23 cellular contexts compared by ENCODE assay signal in the genomic region with DNA sequence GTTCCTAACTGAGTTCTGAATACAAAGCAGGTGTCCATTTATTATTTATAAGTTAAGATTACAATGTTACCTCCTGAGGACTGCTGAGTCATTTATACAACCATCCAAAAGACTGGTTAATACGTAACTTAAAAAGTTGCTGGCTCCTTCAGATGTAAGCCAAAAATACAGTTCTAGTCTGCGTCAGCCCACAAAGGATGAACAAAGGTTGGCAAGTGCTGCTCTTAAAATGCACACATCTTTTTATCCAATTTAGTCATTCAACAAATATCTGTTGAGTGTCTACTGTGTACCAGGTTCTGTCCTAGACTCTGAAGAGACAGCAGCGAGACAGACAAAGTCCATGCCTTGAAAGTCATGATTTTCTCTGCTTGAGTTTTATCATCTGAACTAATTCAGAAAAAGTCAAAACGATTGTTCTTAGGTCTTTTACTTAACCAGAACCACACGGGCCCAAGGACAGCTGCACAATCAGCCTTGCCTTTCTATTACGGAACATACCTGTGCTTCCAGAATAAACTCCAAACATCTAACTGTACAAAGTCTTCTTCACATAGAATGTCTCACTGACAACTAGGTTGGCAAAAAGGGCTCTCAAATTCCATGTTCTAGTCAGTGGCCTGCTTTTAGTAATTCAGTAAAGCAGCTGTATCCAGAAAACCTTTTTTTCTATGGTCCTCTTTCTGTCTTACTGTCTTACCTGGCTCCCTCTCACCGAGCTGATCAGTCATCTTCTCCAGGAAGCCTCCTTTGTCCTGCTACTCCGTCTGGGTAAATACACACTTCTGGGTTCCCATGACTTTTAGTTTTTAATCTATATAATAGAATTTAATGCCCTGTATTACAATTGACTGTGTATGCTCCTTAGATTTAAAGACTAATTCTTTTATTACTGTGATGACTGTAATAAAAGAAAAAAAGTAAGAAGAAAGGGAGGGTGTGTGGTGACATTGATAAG. TPM values are rescaled to one million over a fixed set of nuclear protein-coding genes. Genes with fewer than 3 reads are reported as not detected.
DNase-seq lines count a peak whose midpoint lies in the region; ATAC-seq and TF ChIP-seq lines count a peak whose summit lies in the region.
"Had no signal": no experiment of that assay in that cellular context is flagged by ENCODE, and none has a peak within 500 bp of the region (broad histone marks: within the 10 kb centered on the region; RNA-seq: fewer than 3 reads in every experiment).

No MANE protein-coding gene starts in this region.

- CTCF ChIA-PET in CD4-positive, alpha-beta T cell (lab: Charles Lee): interaction anchor here (1.0 kb wide), 1 partner anchor 14 kb away, joined by 3 read pairs; no protein-coding TSS in a partner anchor

- H3K4me2 ChIP-seq in mesenchymal stem cell (ENCODE audit: low read length, poor library complexity, severe bottlenecking): no peak overlapping the region

- H3K9me3 ChIP-seq in mesenchymal stem cell (ENCODE audit: control insufficient read depth, low read length): no peaks in the 10 kb centered on the region
- H3K9me3 ChIP-seq in CD4-positive, alpha-beta T cell (ENCODE audit: control insufficient read depth, low read length): no peaks in the 10 kb centered on the region

- in situ Hi-C loops in ACHN (cut with HindIII; ENCODE audit: low pct_ligation_motif_present, low pct_unique_long_range_greater_than_20kb, low sequenced_read_pairs): no loop called here

- no peak overlapping the region for H2BK15ac ChIP-seq in mesenchymal stem cell (ENCODE audit: low read depth, poor library complexity, severe bottlenecking)

- no peak overlapping the region for H2BK120ac ChIP-seq in mesenchymal stem cell (ENCODE audit: low read depth, low read length)

- peak; percentile 68 for ATAC-seq in HG02981 (IDR thresholded peaks at IDR 0.05; ENCODE audit: unreplicated experiment)
- ATAC-seq in CD4-positive, alpha-beta T cell (ENCODE audit: poor library complexity): no peak
- ATAC-seq: activated T-cell treated with anti-CD3 and anti-CD28 coated beads, Interleukin-2, amount 50 U/mL, for 72 hours; T-helper 17 cell had no signal

- H3K36me3 ChIP-seq in mesenchymal stem cell (ENCODE audit: control insufficient read depth in 1 of 2, insufficient read depth in 2 of 2, low read depth in 1 of 2, low read length in 2 of 2): no peaks in the 10 kb centered on the region

- no peak overlapping the region for H3K9ac ChIP-seq in mesenchymal stem cell (ENCODE audit: low read length)

- peak overlapping the region; percentile 91 for H3K27ac ChIP-seq in mesenchymal stem cell (ENCODE audit: low read length, poor library complexity, severe bottlenecking)
- no peak overlapping the region for H3K27ac ChIP-seq in CD4-positive, alpha-beta T cell (ENCODE audit: low read depth, low read length)
- H3K27ac ChIP-seq: SK-N-MC had no signal

- H4K91ac ChIP-seq in mesenchymal stem cell (ENCODE audit: low read length): no peak overlapping the region

- H3K23ac ChIP-seq in mesenchymal stem cell (ENCODE audit: low read length in 2 of 2): no peak overlapping the region

- WGBS in mesenchymal stem cell: 91% methylated on average over 6 of the region's 8 CpGs

- H3K27me3 Mint-ChIP-seq in CD4-positive, alpha-beta T cell: peaks cover 9% of the 10 kb centered on the region

- TF ChIP-seq CTCF in fibroblast of mammary gland (conservative IDR thresholded peaks at IDR 0.05; ENCODE audit: control insufficient read depth, insufficient read depth, low read depth, low read length): no peak
- TF ChIP-seq CTCF in CD4-positive, alpha-beta T cell (IDR thresholded peaks at IDR 0.05): no peak

- H3K36me3 Mint-ChIP-seq in CD4-positive, alpha-beta T cell (ENCODE audit: low read depth): no peaks in the 10 kb centered on the region

- H3K79me1 ChIP-seq in mesenchymal stem cell (replicated peaks; ENCODE audit: low read length, poor library complexity, severe bottlenecking): no peaks in the 10 kb centered on the region

- DNase-seq in ACHN (peak; percentile 88), fibroblast of mammary gland (ENCODE audit: low read depth) (peak; percentile 76), mesenchymal stem cell (no peak), NCI-H2171 (lab: John Stamatoyannopoulos, UW) (no peak), NCI-H82 treated with DMSO at 0.1 percent for 48 hours (lab: John Stamatoyannopoulos, UW; ENCODE audit: unreplicated experiment) (no peak), NCI-H510A treated with DMSO at 0.1 percent for 48 hours (lab: John Stamatoyannopoulos, UW) (no peak)
- no peak for DNase-seq in CD4-positive, alpha-beta T cell
- DNase-seq: activated CD4-positive, alpha-beta T cell treated with anti-CD3 and anti-CD28 coated beads for 48 hours; activated naive CD4-positive, alpha-beta T cell treated with anti-CD3 and anti-CD28 coated beads for 36 hours; activated T-cell treated with anti-CD3 and anti-CD28 coated beads, Interleukin-2, amount 50 U/mL, for 72 hours; amniotic stem cell; Calu3; HFFc6; NCI-H1092; NCI-H187 treated with DMSO at 0.1 percent for 48 hours; NK-92 treated with Interleukin-12 subunit alpha and Interleukin-12 subunit beta, amount 100 ng/mL, for 24 hours; nucleus accumbens; stimulated activated CD4-positive, alpha-beta T cell treated with anti-CD3 and anti-CD28 coated beads, Interleukin-2, amount 100 ng/mL, for 48 hours; stimulated activated naive CD4-positive, alpha-beta T cell treated with Interleukin-2 at 50 U/mL for 16 hours; T-helper 17 cell had no signal

- no peaks in the 10 kb centered on the region for H3K9me3 Mint-ChIP-seq in CD4-positive, alpha-beta T cell
- H3K9me3 Mint-ChIP-seq: activated naive CD4-positive, alpha-beta T cell treated with anti-CD3 and anti-CD28 coated beads for 36 hours; activated T-cell treated with anti-CD3 and anti-CD28 coated beads, Interleukin-2, amount 50 U/mL, for 72 hours; dendritic cell treated with granulocyte-macrophage colony-stimulating factor and Interleukin-4, amounts not matched to agents 40 ng/mL and 50 ng/mL, for 4 days; HFFc6 had no signal

- H2AFZ ChIP-seq in mesenchymal stem cell (ENCODE audit: low read depth, low read length): no peak overlapping the region

- H3K4me1 ChIP-seq in mesenchymal stem cell (ENCODE audit: control insufficient read depth, insufficient read depth, low read depth, low read length): peaks cover 5% of the 10 kb centered on the region

- no peak overlapping the region for H3K18ac ChIP-seq in mesenchymal stem cell (ENCODE audit: low read depth in 1 of 2, low read length in 2 of 2)

- H3K4me3 Mint-ChIP-seq in CD4-positive, alpha-beta T cell: no peak overlapping the region
- H3K4me3 Mint-ChIP-seq: activated naive CD4-positive, alpha-beta T cell treated with anti-CD3 and anti-CD28 coated beads for 36 hours; activated T-cell treated with anti-CD3 and anti-CD28 coated beads, Interleukin-2, amount 50 U/mL, for 72 hours; dendritic cell treated with granulocyte-macrophage colony-stimulating factor and Interleukin-4, amounts not matched to agents 40 ng/mL and 50 ng/mL, for 4 days; HFFc6; T-helper 17 cell had no signal

- no peaks in the 10 kb centered on the region for H3K27me3 ChIP-seq in mesenchymal stem cell (ENCODE audit: control insufficient read depth in 1 of 2, insufficient read depth in 1 of 2, low read length in 2 of 2)
- H3K27me3 ChIP-seq in CD4-positive, alpha-beta T cell (ENCODE audit: control insufficient read depth, insufficient read depth, low read length): no peaks in the 10 kb centered on the region

- H2BK12ac ChIP-seq in mesenchymal stem cell (ENCODE audit: low read length in 2 of 2): no peak overlapping the region

- H3K14ac ChIP-seq in mesenchymal stem cell (ENCODE audit: low read length in 2 of 2): no peak overlapping the region

- H3K4ac ChIP-seq in mesenchymal stem cell (ENCODE audit: low read depth in 1 of 2, low read length in 2 of 2): no peak overlapping the region

- no peak overlapping the region for H3K4me3 ChIP-seq in fibroblast of mammary gland (ENCODE audit: control insufficient read depth, low read depth, low read length)
- no peak overlapping the region for H3K4me3 ChIP-seq in mesenchymal stem cell (ENCODE audit: insufficient read depth in 1 of 2, low read depth in 1 of 2, low read length in 2 of 2)
- H3K4me3 ChIP-seq: SK-N-MC had no signal

- H2AK5ac ChIP-seq in mesenchymal stem cell (ENCODE audit: low read length, severe bottlenecking): peak overlapping the region; percentile 97

- no peak overlapping the region for H3K27ac Mint-ChIP-seq in CD4-positive, alpha-beta T cell
- H3K27ac Mint-ChIP-seq: activated naive CD4-positive, alpha-beta T cell treated with anti-CD3 and anti-CD28 coated beads for 36 hours; activated T-cell treated with anti-CD3 and anti-CD28 coated beads, Interleukin-2, amount 50 U/mL, for 72 hours; dendritic cell treated with granulocyte-macrophage colony-stimulating factor and Interleukin-4, amounts not matched to agents 40 ng/mL and 50 ng/mL, for 4 days; HFFc6; T-helper 17 cell had no signal

- intact Hi-C loops in CD4-positive, alpha-beta T cell (cut with DNase I, micrococcal nuclease): no loop called here

- no peak overlapping the region for H2BK5ac ChIP-seq in mesenchymal stem cell (ENCODE audit: low read depth, low read length, poor library complexity, severe bottlenecking)

- H4K8ac ChIP-seq in mesenchymal stem cell (ENCODE audit: low read length): no peak overlapping the region

- no peaks in the 10 kb centered on the region for H3K4me1 Mint-ChIP-seq in CD4-positive, alpha-beta T cell (ENCODE audit: low read depth)
- H3K4me1 Mint-ChIP-seq: T-helper 17 cell had no signal

- POLR2A ChIA-PET in CD4-positive, alpha-beta T cell (lab: Charles Lee): no interaction called here

RNA-seq across cellular contexts. Expression of a gene that starts 15.5 kb away (rescaled TPM):
- 226 TPM for polyA plus RNA-seq in mesenchymal stem cell (2013, experiment 1 of 2)
- 232 TPM for polyA plus RNA-seq in mesenchymal stem cell (2013, experiment 2 of 2)
- total RNA-seq in CD4-positive, alpha-beta T cell: 1 to 10 TPM; 1.1 to 1.4 TPM

Comparison
In these comparisons a context has a peak if more than half of its experiments do, and no peak if none do; other contexts are left out.
1. DNase-seq: peak in ACHN (single experiment) and fibroblast of mammary gland (single experiment); none in mesenchymal stem cell (single experiment), NCI-H2171 (single experiment), NCI-H82 treated with DMSO at 0.1 percent for 48 hours (single experiment), CD4-positive, alpha-beta T cell (0 of 10) and NCI-H510A treated with DMSO at 0.1 percent for 48 hours (single experiment).